8 cellular contexts compared by ENCODE assay signal in the genomic region with DNA sequence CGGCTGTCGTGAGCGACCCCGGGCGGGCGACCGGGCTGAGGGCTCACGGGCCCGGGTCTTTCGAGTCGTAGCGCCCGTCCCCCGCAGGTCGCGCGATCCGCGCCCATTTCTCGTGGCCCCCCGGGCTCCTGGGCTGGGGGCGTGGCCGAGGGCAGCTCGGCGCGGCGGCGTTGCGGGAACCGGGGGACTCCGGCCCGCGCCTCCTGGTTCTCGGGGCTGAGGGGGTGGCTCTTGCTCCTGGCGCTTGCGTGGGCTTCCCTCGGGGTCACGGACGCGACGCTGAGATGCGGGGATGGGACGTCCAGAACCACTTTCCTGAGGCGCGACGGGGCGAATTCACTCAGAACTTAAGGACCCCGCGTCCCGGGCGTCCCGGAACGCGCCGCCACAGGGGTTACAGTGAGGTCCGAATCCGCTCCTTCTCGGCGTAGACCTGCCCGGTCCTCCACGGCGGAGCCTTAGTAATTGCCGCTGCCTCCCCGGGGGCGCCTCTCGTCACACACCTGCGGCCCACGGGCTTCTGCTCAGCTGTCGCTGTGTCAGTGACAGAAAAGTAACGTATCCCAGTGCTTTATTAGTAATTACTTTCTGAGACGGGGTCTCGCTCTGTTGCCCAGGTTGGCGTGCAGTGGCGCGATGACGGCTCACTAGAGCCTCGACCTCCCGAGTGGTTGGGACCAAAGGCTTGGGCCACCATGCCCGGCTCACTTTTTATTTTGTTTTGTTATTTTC. TPM values are rescaled to one million over a fixed set of nuclear protein-coding genes. Genes with fewer than 3 reads are reported as not detected.
DNase-seq lines count a peak whose midpoint lies in the region; ATAC-seq and TF ChIP-seq lines count a peak whose summit lies in the region.

No MANE protein-coding gene starts in this region.

- H3K36me3 ChIP-seq in GM06990 (ENCODE audit: control insufficient read depth, insufficient read depth, low read length): no peaks in the 10 kb centered on the region
- no peaks in the 10 kb centered on the region for H3K36me3 ChIP-seq in prostate gland

- no peaks in the 10 kb centered on the region for H3K27me3 Mint-ChIP-seq in activated T-helper 17 cell treated with anti-CD3 and anti-CD28 coated beads, Interleukin-2, amount 50 U/mL, for 72 hours

- in situ Hi-C loops in KBM-7 (cut with MboI; ENCODE audit: low pct_unique_long_range_greater_than_20kb, low sequenced_read_pairs): no loop called here

- WGBS in prostate gland: under 1% methylated on average over 42 of the region's 79 CpGs

- H3K4me1 ChIP-seq in prostate gland (replicated peaks): no peaks in the 10 kb centered on the region

- H3K4me3 ChIP-seq in GM06990 (replicated peaks; ENCODE audit: low read depth, low read length) (peak overlapping the region; percentile 85), prostate gland (peak overlapping the region; percentile 98 to 99)

- peak; percentile 30 for ATAC-seq in GM21717 (IDR thresholded peaks at IDR 0.05; ENCODE audit: unreplicated experiment)
- ATAC-seq in activated T-helper 17 cell treated with anti-CD3 and anti-CD28 coated beads, Interleukin-2, amount 50 U/mL, for 72 hours (replicated peaks): peak; percentile 15

- no peak for TF ChIP-seq POLR2A in prostate gland (IDR thresholded peaks at IDR 0.05)

- TF ChIP-seq CTCF in GM06990 (IDR thresholded peaks at IDR 0.05; ENCODE audit: insufficient read depth, low read length, poor library complexity, severe bottlenecking) (no peak), prostate gland (IDR thresholded peaks at IDR 0.05) (no peak)

- H3K9me3 Mint-ChIP-seq in activated T-helper 17 cell treated with anti-CD3 and anti-CD28 coated beads, Interleukin-2, amount 50 U/mL, for 72 hours: no peaks in the 10 kb centered on the region

- H3K36me3 Mint-ChIP-seq in activated T-helper 17 cell treated with anti-CD3 and anti-CD28 coated beads, Interleukin-2, amount 50 U/mL, for 72 hours (ENCODE audit: low read depth): peaks cover 9% of the 10 kb centered on the region

- peak overlapping the region; percentile 90 for H3K27ac Mint-ChIP-seq in activated T-helper 17 cell treated with anti-CD3 and anti-CD28 coated beads, Interleukin-2, amount 50 U/mL, for 72 hours

- H3K9me3 ChIP-seq in prostate gland: no peaks in the 10 kb centered on the region

- H3K4me3 Mint-ChIP-seq in activated T-helper 17 cell treated with anti-CD3 and anti-CD28 coated beads, Interleukin-2, amount 50 U/mL, for 72 hours: peak overlapping the region; percentile 86

- H3K27me3 ChIP-seq in GM06990 (replicated peaks; ENCODE audit: control insufficient read depth, insufficient read depth, low read length) (no peaks in the 10 kb centered on the region), prostate gland (replicated peaks; ENCODE audit: insufficient read depth) (no peaks in the 10 kb centered on the region)

- DNase-seq in GM06990 (ENCODE audit: extremely low read depth, insufficient read length) (peak; percentile 64), KBM-7 (peak; percentile 38), cardiac septum (ENCODE audit: low spot score) (peak; percentile 76), prostate gland (ENCODE audit: low spot score) (no peak), COLO829 (ENCODE audit: low spot score) (no peak), SW480 (ENCODE audit: low spot score) (no peak)

- peak overlapping the region; percentile 63 to 75 for H3K27ac ChIP-seq in prostate gland

- peaks cover 11% of the 10 kb centered on the region for H3K4me1 Mint-ChIP-seq in activated T-helper 17 cell treated with anti-CD3 and anti-CD28 coated beads, Interleukin-2, amount 50 U/mL, for 72 hours

- intact Hi-C loops in cardiac septum (cut with DNase I) (no loop called here), prostate gland (cut with DNase I) (no loop called here)

RNA-seq across cellular contexts. Expression of a gene that starts 0.6 kb away (rescaled TPM):
- total RNA-seq in activated T-helper 17 cell treated with anti-CD3 and anti-CD28 coated beads, Interleukin-2, amount 50 U/mL, for 72 hours: 10 to 100 TPM; 47.1 to 60.0 TPM
- total RNA-seq in cardiac septum: 23.1 TPM
- 10 to 100 TPM; 22.3 to 46.2 TPM for total RNA-seq in prostate gland

RNA-seq across cellular contexts. Expression of a gene that starts 21.3 kb away (rescaled TPM):
- 10 to 100 TPM; 31.5 to 75.2 TPM for total RNA-seq in activated T-helper 17 cell treated with anti-CD3 and anti-CD28 coated beads, Interleukin-2, amount 50 U/mL, for 72 hours
- total RNA-seq in cardiac septum (9.9 TPM), prostate gland (10 to 100 TPM; 17.4 to 17.8 TPM)

RNA-seq across cellular contexts. Expression of a gene that starts 55.9 kb away (rescaled TPM):
- 10 to 100 TPM; 14.7 to 21.5 TPM for total RNA-seq in activated T-helper 17 cell treated with anti-CD3 and anti-CD28 coated beads, Interleukin-2, amount 50 U/mL, for 72 hours
- total RNA-seq in cardiac septum: 43.7 TPM
- 10 to 100 TPM; 26.2 to 62.5 TPM for total RNA-seq in prostate gland

Comparison
In these comparisons a context has a peak if more than half of its experiments do, and no peak if none do; other contexts are left out.
1. DNase-seq: peak in GM06990 (single experiment), KBM-7 (single experiment) and cardiac septum (single experiment); none in prostate gland (single experiment), COLO829 (single experiment) and SW480 (single experiment).